Comparison of ENCODE assay signal across 21 cellular contexts in the genomic region with DNA sequence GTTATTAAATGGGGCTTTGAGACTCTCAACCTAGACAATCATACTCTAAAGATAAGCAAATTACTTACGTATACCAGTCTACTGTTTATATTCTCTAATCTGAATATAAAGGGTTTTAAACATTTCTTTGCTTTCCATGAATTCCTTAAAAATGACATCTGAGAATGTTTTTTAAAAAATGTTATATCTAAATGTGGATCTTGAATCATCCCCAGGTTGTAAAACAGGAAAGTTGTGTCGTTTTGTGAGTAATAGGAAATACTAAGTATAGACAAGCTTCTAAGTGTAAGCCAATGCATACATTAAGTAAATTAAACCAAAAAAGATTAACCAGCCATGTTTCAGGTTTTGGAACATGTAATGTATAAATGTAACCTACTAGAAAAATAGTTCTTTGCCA. TPM values are rescaled to one million over a fixed set of nuclear protein-coding genes. Genes with fewer than 3 reads are reported as not detected.
DNase-seq lines count a peak whose midpoint lies in the region; ATAC-seq, FAIRE-seq and TF ChIP-seq lines count a peak whose summit lies in the region.
"Had no signal": no experiment of that assay in that cellular context is flagged by ENCODE, and none has a peak within 500 bp of the region (broad histone marks: within the 10 kb centered on the region; RNA-seq: fewer than 3 reads in every experiment).

No MANE protein-coding gene starts in this region.

- H3K4me1 ChIP-seq in hepatocyte (ENCODE audit: insufficient read depth) (peaks cover 37% of the 10 kb centered on the region), left lung (peaks cover 11 to 39% of the 10 kb centered on the region in 2 donors)
- H3K4me1 ChIP-seq: SJCRH30 had no signal

- H3K36me3 ChIP-seq in bronchial epithelial cell (ENCODE audit: control insufficient read depth, insufficient read depth, low read length) = no peaks in the 10 kb centered on the region
- no peaks in the 10 kb centered on the region for H3K36me3 ChIP-seq in hepatocyte (replicated peaks; ENCODE audit: insufficient read depth, low read depth)
- H3K36me3 ChIP-seq in left lung = no peaks in the 10 kb centered on the region
- H3K36me3 ChIP-seq: prostate gland, SJCRH30 had no signal

- FAIRE-seq in bronchial epithelial cell (lab: Jason Lieb, UNC) = no peak
- FAIRE-seq: HTR-8/SVneo had no signal

- intact Hi-C loops in left lung (cut with DNase I) = no loop called here

- TF ChIP-seq CTCF in bronchial epithelial cell (IDR thresholded peaks at IDR 0.05; ENCODE audit: insufficient read depth, low read length, severe bottlenecking) (no peak), hepatocyte (IDR thresholded peaks at IDR 0.05; ENCODE audit: poor library complexity) (no peak), left lung (IDR thresholded peaks at IDR 0.05) (no peak)

- no peak for ATAC-seq in left lung
- ATAC-seq in HG02870 (IDR thresholded peaks at IDR 0.05; ENCODE audit: unreplicated experiment) = no peak
- ATAC-seq in HG03565 (IDR thresholded peaks at IDR 0.05; ENCODE audit: unreplicated experiment) = no peak
- ATAC-seq: CD8-positive, alpha-beta T cell had no signal

- no peaks in the 10 kb centered on the region for H3K9me3 ChIP-seq in hepatocyte (ENCODE audit: low read depth)
- no peaks in the 10 kb centered on the region for H3K9me3 ChIP-seq in left lung
- H3K9me3 ChIP-seq: prostate gland, SJCRH30 had no signal

- WGBS in hepatocyte (ENCODE audit: low lambda C conversion rate, missing lambda C conversion rate) = 61% methylated on average over 2 of the region's 2 CpGs

- H3K4me3 ChIP-seq in bronchial epithelial cell (ENCODE audit: low read depth, low read length) = no peak overlapping the region
- H3K4me3 ChIP-seq in hepatocyte = no peak overlapping the region
- no peak overlapping the region for H3K4me3 ChIP-seq in left lung
- H3K4me3 ChIP-seq: prostate gland, SJCRH30 had no signal

- no peak overlapping the region for H2AFZ ChIP-seq in hepatocyte

- peaks cover 96% of the 10 kb centered on the region for H3K79me2 ChIP-seq in hepatocyte

- H3K27me3 ChIP-seq in bronchial epithelial cell (ENCODE audit: control insufficient read depth, insufficient read depth, low read length) (no peaks in the 10 kb centered on the region), hepatocyte (no peaks in the 10 kb centered on the region), left lung (no peaks in the 10 kb centered on the region)
- H3K27me3 ChIP-seq: SJCRH30 had no signal

- H3K4me2 ChIP-seq in hepatocyte = no peak overlapping the region
- H3K4me2 ChIP-seq: KMS-11 had no signal

- H3K9me2 ChIP-seq in hepatocyte (replicated peaks; ENCODE audit: insufficient read depth) = no peaks in the 10 kb centered on the region

- H3K27ac ChIP-seq in hepatocyte (peak overlapping the region; percentile 2), left lung (no peak overlapping the region)
- H3K27ac ChIP-seq: KMS-11, prostate gland, SJCRH30 had no signal

- DNase-seq in EH (ENCODE audit: low read depth) (peak; percentile 61), HCEC 1CT (peak; percentile 55), bronchial epithelial cell (ENCODE audit: low read depth) (peak; percentile 82), hepatocyte (ENCODE audit: low spot score) (no peak), left lung (no peak), GM03348 (ENCODE audit: low spot score) (no peak)
- DNase-seq: activated naive CD4-positive, alpha-beta T cell; activated T-cell treated with anti-CD3 and anti-CD28 coated beads, Interleukin-2, amount 50 U/mL, for 1 hour; aorta; CD8-positive, alpha-beta T cell; endodermal cell; MV-4-11; NCI-H146; NCI-H2171 treated with DMSO at 0.1 percent for 48 hours; NCI-H526; SJCRH30 had no signal

- peaks cover 20% of the 10 kb centered on the region for H4K20me1 ChIP-seq in hepatocyte (ENCODE audit: insufficient read depth, poor library complexity, severe bottlenecking)

RNA-seq across cellular contexts. Expression of gene ADD3, which starts 26.8 kb away (rescaled TPM):
- total RNA-seq in bronchial epithelial cell = 39.5 and 44.2 TPM in 2 replicates
- 206 and 216 TPM in 2 replicates for total RNA-seq in hepatocyte
- polyA plus RNA-seq in hepatocyte = 83.2 and 88.6 TPM in 2 replicates
- 10 to 100 TPM; 62.0 to 77.6 TPM for total RNA-seq in left lung

Comparison
In these comparisons a context has a peak if more than half of its experiments do, and no peak if none do; other contexts are left out.
1. DNase-seq: peak in EH (single experiment), HCEC 1CT (single experiment) and bronchial epithelial cell (single experiment); none in hepatocyte (single experiment), left lung (0 of 2) and GM03348 (single experiment).